In genomic region chr7:38675500-38676106, GRCh38 we compare ENCODE assay signal across 17 cellular contexts. TPM values are rescaled to one million over a fixed set of nuclear protein-coding genes. Genes with fewer than 3 reads are reported as not detected.
A peak's percentile ranks its signal among the peaks of the same experiment; 100 is the strongest.
DNase-seq lines count a peak whose midpoint lies in the region; ATAC-seq and TF ChIP-seq lines count a peak whose summit lies in the region.
"Had no signal": no experiment of that assay in that cellular context is flagged by ENCODE, and none has a peak within 500 bp of the region (broad histone marks: within the 10 kb centered on the region; RNA-seq: fewer than 3 reads in every experiment).

No MANE protein-coding gene starts in this region.

- H3K4me3 ChIP-seq in heart left ventricle (no peak overlapping the region), fibroblast of villous mesenchyme (ENCODE audit: low read depth, low read length) (no peak overlapping the region)
- H3K4me3 ChIP-seq: HAP-1, vagina had no signal

- ATAC-seq in left ventricle myocardium superior (peak; percentile 42), heart left ventricle (no peak), HG03159 (IDR thresholded peaks at IDR 0.05; ENCODE audit: unreplicated experiment) (no peak), GM18861 (IDR thresholded peaks at IDR 0.05; ENCODE audit: unreplicated experiment) (no peak)
- ATAC-seq: left colon had no signal

- no peaks in the 10 kb centered on the region for H3K36me3 ChIP-seq in heart left ventricle
- H3K36me3 ChIP-seq: HAP-1, vagina had no signal

- peaks cover 0 to 34% (median 0%) of the 10 kb centered on the region in 12 donors for H3K4me1 ChIP-seq in heart left ventricle
- H3K4me1 ChIP-seq: HAP-1, vagina had no signal

- TF ChIP-seq POLR2A in heart left ventricle (IDR thresholded peaks at IDR 0.05), result no peak

- H3K27me3 ChIP-seq in heart left ventricle, result no peaks in the 10 kb centered on the region
- H3K27me3 ChIP-seq: vagina had no signal

- intact Hi-C loops in left ventricle myocardium superior (cut with micrococcal nuclease) (no loop called here), heart left ventricle (cut with DNase I) (no loop called here)

- 54 to 59% (median 58%) methylated on average over 8 of the region's 8 CpGs for WGBS in heart left ventricle, 4 donors

- H3K9me3 ChIP-seq in heart left ventricle, result no peaks in the 10 kb centered on the region
- H3K9me3 ChIP-seq: HAP-1, vagina had no signal

- peak overlapping the region in 1 of 12 donors; percentile 15 for H3K27ac ChIP-seq in heart left ventricle
- H3K27ac ChIP-seq: vagina had no signal

- TF ChIP-seq CTCF in heart left ventricle (IDR thresholded peaks at IDR 0.05), result no peak
- TF ChIP-seq CTCF in fibroblast of villous mesenchyme (IDR thresholded peaks at IDR 0.05; ENCODE audit: insufficient read depth, low read depth, low read length), result no peak

- DNase-seq in left ventricle myocardium superior, result no peak
- no peak for DNase-seq in heart left ventricle
- DNase-seq in NCI-H748 treated with DMSO at 0.1 percent for 48 hours (lab: John Stamatoyannopoulos, UW), result peak; percentile 18
- DNase-seq in fibroblast of villous mesenchyme (ENCODE audit: low read depth), result peak; percentile 12
- DNase-seq in inferior parietal cortex (ENCODE audit: extremely low spot score), result no peak
- DNase-seq in AG08396 (ENCODE audit: low spot score), result no peak
- DNase-seq: activated CD4-positive, alpha-beta T cell treated with anti-CD3 and anti-CD28 coated beads, Interleukin-2, amount 10 ng/mL, durations not matched to agents 24 days and 14 days; CD4-positive, CD25-positive, alpha-beta regulatory T cell; erythroblast; left colon; NCI-H1694 treated with DMSO at 0.1 percent for 48 hours; substantia nigra had no signal

RNA-seq across cellular contexts. Expression of gene AMPH, which starts 44.4 kb away (rescaled TPM):
- total RNA-seq in left ventricle myocardium superior, result 2.1 TPM
- total RNA-seq in heart left ventricle, result 1 to 10 TPM; 1.3 to 5.3 (median 3.5) TPM
- polyA plus RNA-seq in heart left ventricle, result 1 to 10 TPM in 1 of 2 donors, under 1 TPM in 1; 0.46 to 3.1 TPM
- 0.86 and 0.97 TPM in 2 replicates for total RNA-seq in fibroblast of villous mesenchyme
- total RNA-seq: activated CD4-positive, alpha-beta T cell treated with anti-CD3 and anti-CD28 coated beads, Interleukin-2, amount 10 ng/mL, durations not matched to agents 24 days and 14 days; bronchial epithelial cell; CD4-positive, CD25-positive, alpha-beta regulatory T cell had no signal

Comparison
In these comparisons a context has a peak if more than half of its experiments do, and no peak if none do; other contexts are left out.
1. DNase-seq: peak in NCI-H748 treated with DMSO at 0.1 percent for 48 hours (single experiment) and fibroblast of villous mesenchyme (single experiment); none in left ventricle myocardium superior (single experiment), heart left ventricle (0 of 5), inferior parietal cortex (single experiment) and AG08396 (single experiment).